Comparison of ENCODE assay signal across 26 cellular contexts in the genomic region with DNA sequence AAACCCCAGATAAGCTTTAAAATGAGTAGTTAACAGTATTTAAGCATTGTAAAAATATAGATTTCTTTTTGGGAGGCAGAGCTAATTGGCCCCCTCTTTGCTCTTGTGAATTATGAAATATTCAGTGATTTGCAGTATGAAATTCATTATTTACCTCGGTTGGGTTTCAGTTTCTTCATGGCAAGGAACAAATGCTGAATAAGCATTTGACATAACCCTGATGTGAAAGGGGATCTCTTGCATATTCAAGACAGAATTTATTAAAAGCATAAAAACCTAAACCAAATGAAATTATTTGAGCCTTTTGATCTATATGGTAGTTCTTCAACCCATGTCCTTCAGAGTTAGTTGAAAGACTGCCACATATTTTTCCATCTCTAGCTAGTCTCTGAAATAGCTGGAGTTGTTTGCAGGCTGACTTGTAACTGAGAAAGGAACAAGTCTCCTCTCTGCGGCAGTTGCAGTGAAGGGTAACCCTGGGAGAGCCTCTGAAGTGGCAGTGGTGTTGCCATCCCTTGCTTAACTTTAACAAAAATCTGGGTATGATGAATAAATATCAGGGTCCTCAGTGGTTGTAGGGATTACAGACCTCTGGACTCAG. TPM values are rescaled to one million over a fixed set of nuclear protein-coding genes. Genes with fewer than 3 reads are reported as not detected.
DNase-seq lines count a peak whose midpoint lies in the region; ATAC-seq and TF ChIP-seq lines count a peak whose summit lies in the region.
"Had no signal": no experiment of that assay in that cellular context is flagged by ENCODE, and none has a peak within 500 bp of the region (broad histone marks: within the 10 kb centered on the region; RNA-seq: fewer than 3 reads in every experiment).

No MANE protein-coding gene starts in this region.

- H3K9ac ChIP-seq in neural cell (ENCODE audit: low read length) = peak overlapping the region; percentile 83

- H3K9me2 ChIP-seq in neural cell (ENCODE audit: insufficient read depth, low read length) = no peaks in the 10 kb centered on the region

- 48 to 71% methylated on average over 2 of the region's 2 CpGs for WGBS in testis, 2 donors

- TF ChIP-seq RAD21 in neural cell (conservative IDR thresholded peaks at IDR 0.05) = no peak

- H3F3A ChIP-seq in neural cell (ENCODE audit: insufficient read depth, low read length, poor library complexity, severe bottlenecking) = peaks cover 4% of the 10 kb centered on the region

- no peaks in the 10 kb centered on the region for H3K9me3 Mint-ChIP-seq in effector memory CD8-positive, alpha-beta T cell
- H3K9me3 Mint-ChIP-seq: activated CD4-positive, alpha-beta T cell treated with anti-CD3 and anti-CD28 coated beads, Interleukin-2, amount 10 ng/mL, durations not matched to agents 24 days and 14 days; activated T-cell treated with anti-CD3 and anti-CD28 coated beads, Interleukin-2, amount 50 U/mL, for 72 hours had no signal

- H3K36me3 ChIP-seq in neural cell (ENCODE audit: insufficient read depth, low read length) (no peaks in the 10 kb centered on the region), testis (ENCODE audit: low read depth, missing control alignments) (no peaks in the 10 kb centered on the region)
- H3K36me3 ChIP-seq: brain microvascular endothelial cell, sigmoid colon, thoracic aorta, uterus, WERI-Rb-1 had no signal

- no peak overlapping the region for H3K4me3 Mint-ChIP-seq in effector memory CD8-positive, alpha-beta T cell
- H3K4me3 Mint-ChIP-seq: activated CD4-positive, alpha-beta T cell treated with anti-CD3 and anti-CD28 coated beads, Interleukin-2, amount 10 ng/mL, durations not matched to agents 24 days and 14 days; activated T-cell treated with anti-CD3 and anti-CD28 coated beads, Interleukin-2, amount 50 U/mL, for 72 hours; CD4-positive, alpha-beta T cell; stimulated activated naive B cell treated with anti-CD40 and anti-IgM and Interleukin-4, amounts not matched to agents 10 μg/mL and 1 μg/mL and 100 μg/mL, for 72 hours had no signal

- peak overlapping the region; percentile 88 for H3K27ac ChIP-seq in cingulate gyrus (ENCODE audit: low read depth, low read length)
- H3K27ac ChIP-seq in neural cell (ENCODE audit: low read length) = peak overlapping the region; percentile 95
- H3K27ac ChIP-seq in testis = peak overlapping the region; percentile 59 to 87
- H3K27ac ChIP-seq: brain microvascular endothelial cell, HL-60, sigmoid colon, thoracic aorta, uterus, WERI-Rb-1 had no signal

- H3K4me3 ChIP-seq in neural cell (ENCODE audit: low read length) (peak overlapping the region; percentile 71), testis (peak overlapping the region in 1 of 2 donors; percentile 32)
- H3K4me3 ChIP-seq: GM12878, sigmoid colon, thoracic aorta, uterus had no signal

- no peaks in the 10 kb centered on the region for H3K27me3 Mint-ChIP-seq in effector memory CD8-positive, alpha-beta T cell
- H3K27me3 Mint-ChIP-seq: activated CD4-positive, alpha-beta T cell treated with anti-CD3 and anti-CD28 coated beads, Interleukin-2, amount 10 ng/mL, durations not matched to agents 24 days and 14 days; CD4-positive, alpha-beta T cell had no signal

- ATAC-seq in Right ventricle myocardium superior (ENCODE audit: poor library complexity) (peak; percentile 46), left cardiac atrium (no peak), HG03469 (IDR thresholded peaks at IDR 0.05; ENCODE audit: unreplicated experiment) (no peak)
- ATAC-seq in effector memory CD8-positive, alpha-beta T cell (replicated peaks) = no peak
- ATAC-seq: activated T-cell treated with anti-CD3 and anti-CD28 coated beads, Interleukin-2, amount 50 U/mL, for 72 hours; GM12878; stimulated activated naive B cell treated with anti-CD40 and anti-IgM and Interleukin-4, amounts not matched to agents 10 μg/mL and 1 μg/mL and 100 μg/mL, for 72 hours had no signal

- TF ChIP-seq POLR2A in testis (IDR thresholded peaks at IDR 0.05) = no peak

- no peaks in the 10 kb centered on the region for H3K36me3 Mint-ChIP-seq in effector memory CD8-positive, alpha-beta T cell (ENCODE audit: insufficient read depth)

- H3K27me3 ChIP-seq in neural cell (ENCODE audit: insufficient read depth, low read depth, low read length) = no peaks in the 10 kb centered on the region
- H3K27me3 ChIP-seq in testis = no peaks in the 10 kb centered on the region
- H3K27me3 ChIP-seq: brain microvascular endothelial cell, sigmoid colon, uterus had no signal

- H4K20me1 ChIP-seq in neural cell (ENCODE audit: insufficient read depth) = peaks cover 3% of the 10 kb centered on the region

- no peak overlapping the region for H2AFZ ChIP-seq in neural cell (ENCODE audit: low read depth, low read length)

- intact Hi-C loops in Right ventricle myocardium superior (cut with DNase I) (no loop called here), left cardiac atrium (cut with DNase I) (no loop called here), testis (cut with DNase I; ENCODE audit: low total_unique reads) (no loop called here)

- peaks cover 65% of the 10 kb centered on the region for H3K79me2 ChIP-seq in neural cell (replicated peaks; ENCODE audit: insufficient read depth, low read length)

- no peaks in the 10 kb centered on the region for H3K4me1 Mint-ChIP-seq in effector memory CD8-positive, alpha-beta T cell (ENCODE audit: low read depth in 2 of 2)
- H3K4me1 Mint-ChIP-seq: activated CD4-positive, alpha-beta T cell treated with anti-CD3 and anti-CD28 coated beads, Interleukin-2, amount 10 ng/mL, durations not matched to agents 24 days and 14 days; stimulated activated naive B cell treated with anti-CD40 and anti-IgM and Interleukin-4, amounts not matched to agents 10 μg/mL and 1 μg/mL and 100 μg/mL, for 72 hours had no signal

- no peaks in the 10 kb centered on the region for H3K4me1 ChIP-seq in testis
- H3K4me1 ChIP-seq: sigmoid colon, uterus had no signal

- no peak for DNase-seq in Right ventricle myocardium superior
- no peak for DNase-seq in left cardiac atrium
- DNase-seq in testis = no peak
- DNase-seq in effector memory CD8-positive, alpha-beta T cell = no peak
- DNase-seq in NCI-H748 treated with DMSO at 0.1 percent for 48 hours (lab: John Stamatoyannopoulos, UW) = no peak
- DNase-seq: 8988T; activated CD4-positive, alpha-beta T cell treated with anti-CD3 and anti-CD28 coated beads, Interleukin-2, amount 10 ng/mL, durations not matched to agents 24 days and 14 days; activated naive CD4-positive, alpha-beta T cell treated with Interleukin-2 at 50 U/mL for 16 hours; activated T-cell treated with anti-CD3 and anti-CD28 coated beads, Interleukin-2, amount 50 U/mL, for 72 hours; brain microvascular endothelial cell; CD4-positive, alpha-beta T cell; effector CD8-positive, alpha-beta T cell; HCEC 1CT; sigmoid colon; stimulated activated CD4-positive, alpha-beta T cell treated with anti-CD3 and anti-CD28 coated beads, Interleukin-4, amount 100 ng/mL, for 4 hours; stimulated activated naive B cell treated with anti-CD40 and anti-IgM and Interleukin-4, amounts not matched to agents 10 μg/mL and 1 μg/mL and 100 μg/mL, for 72 hours; SW 1271; T1000; uterus; WERI-Rb-1 had no signal

- no peak for TF ChIP-seq CTCF in neural cell (IDR thresholded peaks at IDR 0.05; ENCODE audit: poor library complexity, severe bottlenecking)
- TF ChIP-seq CTCF in testis (IDR thresholded peaks at IDR 0.05) = no peak

- H3K4me2 ChIP-seq in neural cell (ENCODE audit: low read length) = peak overlapping the region; percentile 94

- TF ChIP-seq EP300 in neural cell (conservative IDR thresholded peaks at IDR 0.05; ENCODE audit: poor library complexity, severe bottlenecking) = no peak

- no peak overlapping the region for H3K27ac Mint-ChIP-seq in effector memory CD8-positive, alpha-beta T cell
- H3K27ac Mint-ChIP-seq: activated CD4-positive, alpha-beta T cell treated with anti-CD3 and anti-CD28 coated beads, Interleukin-2, amount 10 ng/mL, durations not matched to agents 24 days and 14 days; activated T-cell treated with anti-CD3 and anti-CD28 coated beads, Interleukin-2, amount 50 U/mL, for 72 hours; CD4-positive, alpha-beta T cell; stimulated activated naive B cell treated with anti-CD40 and anti-IgM and Interleukin-4, amounts not matched to agents 10 μg/mL and 1 μg/mL and 100 μg/mL, for 72 hours had no signal

- H3K9me3 ChIP-seq in neural cell (ENCODE audit: low read length) (no peaks in the 10 kb centered on the region), testis (no peaks in the 10 kb centered on the region)
- H3K9me3 ChIP-seq: sigmoid colon, thoracic aorta, uterus had no signal

TF ChIP-seq in neural cell, 6 proteins besides CTCF, POLR2A, EP300 and RAD21:
- TF ChIP-seq POLR2AphosphoS5 (IDR thresholded peaks at IDR 0.05) (peak; percentile 6), TAF1 (IDR thresholded peaks at IDR 0.05; ENCODE audit: low read depth) (no peak)
- TF ChIP-seq, protein P1, sequence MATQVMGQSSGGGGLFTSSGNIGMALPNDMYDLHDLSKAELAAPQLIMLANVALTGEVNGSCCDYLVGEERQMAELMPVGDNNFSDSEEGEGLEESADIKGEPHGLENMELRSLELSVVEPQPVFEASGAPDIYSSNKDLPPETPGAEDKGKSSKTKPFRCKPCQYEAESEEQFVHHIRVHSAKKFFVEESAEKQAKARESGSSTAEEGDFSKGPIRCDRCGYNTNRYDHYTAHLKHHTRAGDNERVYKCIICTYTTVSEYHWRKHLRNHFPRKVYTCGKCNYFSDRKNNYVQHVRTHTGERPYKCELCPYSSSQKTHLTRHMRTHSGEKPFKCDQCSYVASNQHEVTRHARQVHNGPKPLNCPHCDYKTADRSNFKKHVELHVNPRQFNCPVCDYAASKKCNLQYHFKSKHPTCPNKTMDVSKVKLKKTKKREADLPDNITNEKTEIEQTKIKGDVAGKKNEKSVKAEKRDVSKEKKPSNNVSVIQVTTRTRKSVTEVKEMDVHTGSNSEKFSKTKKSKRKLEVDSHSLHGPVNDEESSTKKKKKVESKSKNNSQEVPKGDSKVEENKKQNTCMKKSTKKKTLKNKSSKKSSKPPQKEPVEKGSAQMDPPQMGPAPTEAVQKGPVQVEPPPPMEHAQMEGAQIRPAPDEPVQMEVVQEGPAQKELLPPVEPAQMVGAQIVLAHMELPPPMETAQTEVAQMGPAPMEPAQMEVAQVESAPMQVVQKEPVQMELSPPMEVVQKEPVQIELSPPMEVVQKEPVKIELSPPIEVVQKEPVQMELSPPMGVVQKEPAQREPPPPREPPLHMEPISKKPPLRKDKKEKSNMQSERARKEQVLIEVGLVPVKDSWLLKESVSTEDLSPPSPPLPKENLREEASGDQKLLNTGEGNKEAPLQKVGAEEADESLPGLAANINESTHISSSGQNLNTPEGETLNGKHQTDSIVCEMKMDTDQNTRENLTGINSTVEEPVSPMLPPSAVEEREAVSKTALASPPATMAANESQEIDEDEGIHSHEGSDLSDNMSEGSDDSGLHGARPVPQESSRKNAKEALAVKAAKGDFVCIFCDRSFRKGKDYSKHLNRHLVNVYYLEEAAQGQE (IDR thresholded peaks at IDR 0.05; ENCODE audit: borderline replicate concordance) = peak; percentile 3
TF ChIP-seq in neural cell: peak in this region for 2.

RNA-seq across cellular contexts. Expression of gene AKAP6, which starts 0.7 kb away (rescaled TPM):
- total RNA-seq in Right ventricle myocardium superior = 180 TPM
- total RNA-seq in left cardiac atrium = 100 to 1,000 TPM in 1 of 2 donors, 10 to 100 TPM in 1; 98.2 to 111 TPM
- 15.8 and 22.8 TPM in 2 replicates for polyA plus RNA-seq in neural cell
- polyA minus RNA-seq in neural cell = 270 and 365 TPM in 2 replicates
- total RNA-seq in testis = 10 to 100 TPM; 26.6 to 30.9 TPM
- 30.9 TPM for polyA plus RNA-seq in testis (ENCODE audit: insufficient read depth, low read depth, low replicate concordance)
